Comparison of ENCODE assay signal across 23 cellular contexts in the genomic region with DNA sequence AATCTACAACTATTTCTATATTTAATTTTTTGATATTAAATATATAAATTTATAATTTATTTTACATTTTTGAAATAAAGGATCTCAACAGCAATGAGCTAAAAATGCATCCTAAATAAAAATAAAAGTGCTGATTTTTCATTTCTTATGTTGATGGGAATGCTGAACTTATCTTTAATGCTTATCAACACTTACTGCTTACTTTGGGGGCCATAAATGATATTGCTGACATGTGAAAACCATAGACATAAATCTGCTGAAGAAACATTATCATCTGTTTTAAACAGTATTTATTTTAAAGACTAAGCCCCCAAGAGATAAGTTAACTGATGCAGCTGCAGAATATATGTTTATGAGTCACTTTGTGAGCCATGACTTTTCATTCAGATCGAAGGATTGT.
"Had no signal": no experiment of that assay in that cellular context is flagged by ENCODE, and none has a peak within 500 bp of the region (broad histone marks: within the 10 kb centered on the region; RNA-seq: fewer than 3 reads in every experiment).

No MANE protein-coding gene starts in this region.

- DNase-seq: dermis blood vessel endothelial cell; dorsolateral prefrontal cortex; effector CD4-positive, alpha-beta T cell; effector memory CD4-positive, alpha-beta T cell; foreskin keratinocyte; heart left ventricle; hypothalamus; immature natural killer cell; left cardiac atrium; left lung; left ventricle myocardium superior; lower lobe of right lung; mesenchymal stem cell; mucosa of descending colon; naive B cell; naive thymus-derived CD8-positive, alpha-beta T cell had no signal

- H3K27ac ChIP-seq: coronary artery, dorsolateral prefrontal cortex, esophagus muscularis mucosa, foreskin keratinocyte, gastroesophageal sphincter, heart left ventricle, hepatocyte, left lung, lower lobe of right lung had no signal

- FAIRE-seq: endothelial cell of umbilical vein, frontal cortex, keratinocyte had no signal

- H3K36me3 ChIP-seq: esophagus muscularis mucosa, gastroesophageal sphincter, heart left ventricle, left lung, lower lobe of right lung had no signal

- H3K9me3 ChIP-seq: lower lobe of right lung, mucosa of descending colon had no signal

- ATAC-seq: foreskin keratinocyte; gastroesophageal sphincter; heart left ventricle; left cardiac atrium; left lung; left ventricle myocardium superior; lower lobe of right lung; mucosa of descending colon; naive thymus-derived CD8-positive, alpha-beta T cell had no signal

- H3K4me1 ChIP-seq: esophagus muscularis mucosa, foreskin keratinocyte, gastroesophageal sphincter, heart left ventricle, left lung, lower lobe of right lung had no signal

- H3K79me2 ChIP-seq: hepatocyte had no signal

- H3K27me3 ChIP-seq: dorsolateral prefrontal cortex, foreskin keratinocyte, gastroesophageal sphincter, heart left ventricle, hepatocyte, left lung had no signal

- H3K4me2 ChIP-seq: hepatocyte had no signal

- H2AFZ ChIP-seq: hepatocyte had no signal

- H3K4me3 ChIP-seq: coronary artery, dorsolateral prefrontal cortex, esophagus muscularis mucosa, gastroesophageal sphincter, heart left ventricle, hepatocyte, left lung, lower lobe of right lung, mucosa of descending colon had no signal
